ENCODE assay signal across 8 cellular contexts in genomic region chr17:17179371-17179827, GRCh38. TPM values are rescaled to one million over a fixed set of nuclear protein-coding genes. Genes with fewer than 3 reads are reported as not detected.
DNase-seq lines count a peak whose midpoint lies in the region; ATAC-seq and TF ChIP-seq lines count a peak whose summit lies in the region.
"Had no signal": no experiment of that assay in that cellular context is flagged by ENCODE, and none has a peak within 500 bp of the region (broad histone marks: within the 10 kb centered on the region; RNA-seq: fewer than 3 reads in every experiment).

No MANE protein-coding gene starts in this region.

- H3K4me1 Mint-ChIP-seq in activated CD8-positive, alpha-beta T cell treated with anti-CD3 and anti-CD28 coated beads, Interleukin-2, amount 10 ng/mL, durations not matched to agents 7 days and 5 days (ENCODE audit: low read depth), result peaks cover 92% of the 10 kb centered on the region
- H3K4me1 Mint-ChIP-seq in natural killer cell, result peaks cover 2 to 7% of the 10 kb centered on the region in 2 donors

- 75 to 88% methylated on average over 2 of the region's 2 CpGs for WGBS in sigmoid colon, 2 donors

- no peaks in the 10 kb centered on the region for H4K20me1 ChIP-seq in Karpas-422 (ENCODE audit: insufficient read depth, low read depth, low read length)

- H3K27me3 Mint-ChIP-seq in activated CD8-positive, alpha-beta T cell treated with anti-CD3 and anti-CD28 coated beads, Interleukin-2, amount 10 ng/mL, durations not matched to agents 7 days and 5 days (ENCODE audit: low read depth), result no peaks in the 10 kb centered on the region
- H3K27me3 Mint-ChIP-seq in natural killer cell (ENCODE audit: low read depth in 2 of 2), result no peaks in the 10 kb centered on the region

- H3K9me3 ChIP-seq in sigmoid colon (no peaks in the 10 kb centered on the region), Karpas-422 (ENCODE audit: low read length) (no peaks in the 10 kb centered on the region)

- H3K9me2 ChIP-seq in Karpas-422 (replicated peaks; ENCODE audit: insufficient read depth, low read length), result no peaks in the 10 kb centered on the region

- POLR2A ChIA-PET in activated CD8-positive, alpha-beta T cell treated with anti-CD3 and anti-CD28 coated beads, Interleukin-2, amount 10 ng/mL, durations not matched to agents 7 days and 5 days (lab: Charles Lee), result interaction anchor here (1.0 to 1.4 kb wide), 4 partner anchors 9 to 100 kb away, joined by 3 to 5 read pairs (median 4); no protein-coding TSS in a partner anchor

- intact Hi-C loops in natural killer cell (cut with micrococcal nuclease), result no loop called here
- intact Hi-C loops in sigmoid colon (cut with DNase I), result no loop called here

- CTCF ChIA-PET in activated CD8-positive, alpha-beta T cell treated with anti-CD3 and anti-CD28 coated beads, Interleukin-2, amount 10 ng/mL, durations not matched to agents 7 days and 5 days (lab: Charles Lee), result interaction anchor here (1.1 to 1.3 kb wide), 3 partner anchors 11 to 57 kb away, joined by 3 to 4 read pairs (median 4); no protein-coding TSS in a partner anchor

- peaks cover 79% of the 10 kb centered on the region for H3K36me3 Mint-ChIP-seq in activated CD8-positive, alpha-beta T cell treated with anti-CD3 and anti-CD28 coated beads, Interleukin-2, amount 10 ng/mL, durations not matched to agents 7 days and 5 days (ENCODE audit: low read depth)
- H3K36me3 Mint-ChIP-seq in natural killer cell, result no peaks in the 10 kb centered on the region

- peak overlapping the region; percentile 91 for H3K27ac Mint-ChIP-seq in activated CD8-positive, alpha-beta T cell treated with anti-CD3 and anti-CD28 coated beads, Interleukin-2, amount 10 ng/mL, durations not matched to agents 7 days and 5 days
- peak overlapping the region; percentile 20 to 61 for H3K27ac Mint-ChIP-seq in natural killer cell
- H3K27ac Mint-ChIP-seq: H9 had no signal

- TF ChIP-seq CTCF in natural killer cell (IDR thresholded peaks at IDR 0.05), result no peak
- TF ChIP-seq CTCF in sigmoid colon (IDR thresholded peaks at IDR 0.05), result no peak

- H3K4me1 ChIP-seq in sigmoid colon, result no peaks in the 10 kb centered on the region
- H3K4me1 ChIP-seq in Karpas-422 (ENCODE audit: low read length), result no peaks in the 10 kb centered on the region

- ATAC-seq in GM18502 (IDR thresholded peaks at IDR 0.05; ENCODE audit: poor library complexity, unreplicated experiment) (peak; percentile 66), GM21529 (IDR thresholded peaks at IDR 0.05; ENCODE audit: unreplicated experiment) (peak; percentile 64), natural killer cell (peak in 1 of 3 donors; percentile 21)
- peak; percentile 68 for ATAC-seq in activated CD8-positive, alpha-beta T cell treated with anti-CD3 and anti-CD28 coated beads, Interleukin-2, amount 10 ng/mL, durations not matched to agents 7 days and 5 days

- TF ChIP-seq POLR2A in sigmoid colon (IDR thresholded peaks at IDR 0.05), result no peak

- no peak overlapping the region for H3K4me2 ChIP-seq in Karpas-422 (ENCODE audit: low read depth, low read length, poor library complexity, severe bottlenecking)

- H3K27me3 ChIP-seq in sigmoid colon, result no peaks in the 10 kb centered on the region
- no peaks in the 10 kb centered on the region for H3K27me3 ChIP-seq in Karpas-422 (ENCODE audit: low read length)

- no peak overlapping the region for H3K4me3 ChIP-seq in sigmoid colon
- no peak overlapping the region for H3K4me3 ChIP-seq in Karpas-422 (ENCODE audit: low read length)

- H3K27ac ChIP-seq in sigmoid colon (no peak overlapping the region), Karpas-422 (ENCODE audit: low read length) (no peak overlapping the region)

- DNase-seq in activated CD8-positive, alpha-beta T cell treated with anti-CD3 and anti-CD28 coated beads, Interleukin-2, amount 10 ng/mL, durations not matched to agents 7 days and 5 days, result peak; percentile 47
- DNase-seq in natural killer cell (no peak), NCI-H2081 (lab: John Stamatoyannopoulos, UW) (no peak), sigmoid colon (no peak), Karpas-422 (no peak)
- DNase-seq: H9 had no signal

- H3K79me2 ChIP-seq in Karpas-422 (ENCODE audit: low read length), result no peaks in the 10 kb centered on the region

- peak overlapping the region; percentile 66 for H3K4me3 Mint-ChIP-seq in activated CD8-positive, alpha-beta T cell treated with anti-CD3 and anti-CD28 coated beads, Interleukin-2, amount 10 ng/mL, durations not matched to agents 7 days and 5 days
- no peak overlapping the region for H3K4me3 Mint-ChIP-seq in natural killer cell
- H3K4me3 Mint-ChIP-seq: H9 had no signal

- H3K9ac ChIP-seq in Karpas-422 (ENCODE audit: low read length), result no peak overlapping the region

- H2AFZ ChIP-seq in Karpas-422 (ENCODE audit: low read length), result no peak overlapping the region

- no peak for TF ChIP-seq EP300 in sigmoid colon (IDR thresholded peaks at IDR 0.05)

- peaks cover 53 to 99% (median 67%) of the 10 kb centered on the region in 4 donors for H3K36me3 ChIP-seq in sigmoid colon
- H3K36me3 ChIP-seq in Karpas-422 (ENCODE audit: insufficient read depth, low read length), result no peaks in the 10 kb centered on the region

- no peaks in the 10 kb centered on the region for H3K9me3 Mint-ChIP-seq in activated CD8-positive, alpha-beta T cell treated with anti-CD3 and anti-CD28 coated beads, Interleukin-2, amount 10 ng/mL, durations not matched to agents 7 days and 5 days (ENCODE audit: insufficient read depth)
- no peaks in the 10 kb centered on the region for H3K9me3 Mint-ChIP-seq in natural killer cell
- H3K9me3 Mint-ChIP-seq: H9 had no signal

RNA-seq across cellular contexts. Expression of gene PLD6, which starts 26.7 kb away (rescaled TPM):
- total RNA-seq in activated CD8-positive, alpha-beta T cell treated with anti-CD3 and anti-CD28 coated beads, Interleukin-2, amount 10 ng/mL, durations not matched to agents 7 days and 5 days, result 1 to 10 TPM; 3.8 to 4.2 TPM
- total RNA-seq in natural killer cell (1 to 10 TPM in 1 of 3 donors, under 1 TPM in 2; 0.45 to 1.7 (median 0.84) TPM), sigmoid colon (10 to 100 TPM in 2 of 4 donors, 1 to 10 TPM in 2; 7.7 to 15.3 (median 10.2) TPM)
- polyA plus RNA-seq in sigmoid colon, result 1 to 10 TPM in 2 of 3 donors, not detected in 1; 1.2 to 2.8 TPM
- 0.14 TPM in 1 of 2 replicates, not detected in the other for total RNA-seq in Karpas-422 (2014; rRNA removed; shearing (Covaris generic); ENCODE audit: low replicate concordance)

RNA-seq across cellular contexts. Expression of gene FLCN, which starts 57.6 kb away (rescaled TPM):
- 10 to 100 TPM; 37.0 to 37.4 TPM for total RNA-seq in activated CD8-positive, alpha-beta T cell treated with anti-CD3 and anti-CD28 coated beads, Interleukin-2, amount 10 ng/mL, durations not matched to agents 7 days and 5 days
- 10 to 100 TPM; 26.7 to 43.6 (median 33.8) TPM for total RNA-seq in natural killer cell
- 100 to 1,000 TPM in 2 of 4 donors, 10 to 100 TPM in 2; 41.5 to 122 (median 78.7) TPM for total RNA-seq in sigmoid colon
- polyA plus RNA-seq in sigmoid colon, result 10 to 100 TPM; 10.8 to 28.6 (median 13.4) TPM
- 15.6 and 21.5 TPM in 2 replicates for total RNA-seq in Karpas-422 (2014; rRNA removed; shearing (Covaris generic); ENCODE audit: low replicate concordance)
